Comparison of ENCODE assay signal across 17 cellular contexts in genomic region chr2:204881519-204882111, GRCh38.
DNase-seq lines count a peak whose midpoint lies in the region; ATAC-seq, FAIRE-seq and TF ChIP-seq lines count a peak whose summit lies in the region.
"Had no signal": no experiment of that assay in that cellular context is flagged by ENCODE, and none has a peak within 500 bp of the region (broad histone marks: within the 10 kb centered on the region; RNA-seq: fewer than 3 reads in every experiment).

No MANE protein-coding gene starts in this region.

- no peaks in the 10 kb centered on the region for H3K36me3 Mint-ChIP-seq in activated CD4-positive, alpha-beta T cell treated with anti-CD3 and anti-CD28 coated beads for 36 hours (ENCODE audit: low read depth)
- peaks cover 0 to 4% of the 10 kb centered on the region in 2 donors for H3K36me3 Mint-ChIP-seq in activated naive CD4-positive, alpha-beta T cell treated with anti-CD3 and anti-CD28 coated beads, Interleukin-2, amount 50 U/mL, for 72 hours
- H3K36me3 Mint-ChIP-seq in naive thymus-derived CD4-positive, alpha-beta T cell, result peaks cover 0 to 35% (median 0%) of the 10 kb centered on the region in 5 donors

- no peaks in the 10 kb centered on the region for H3K27me3 ChIP-seq in NT2/D1 (ENCODE audit: insufficient read depth, insufficient read length)
- H3K27me3 ChIP-seq in naive thymus-derived CD4-positive, alpha-beta T cell (ENCODE audit: control insufficient read depth in 2 of 2, insufficient read depth in 2 of 2, low read length in 2 of 2), result no peaks in the 10 kb centered on the region
- H3K27me3 ChIP-seq: body of pancreas, spleen had no signal

- no peak overlapping the region for H3K9ac ChIP-seq in NT2/D1 (ENCODE audit: insufficient read length, low read depth)

- no peak for FAIRE-seq in GM12891 (lab: Jason Lieb, UNC)
- FAIRE-seq: A549, urothelium cell line had no signal

- no peaks in the 10 kb centered on the region for H3K27me3 Mint-ChIP-seq in activated CD4-positive, alpha-beta T cell treated with anti-CD3 and anti-CD28 coated beads for 36 hours
- no peaks in the 10 kb centered on the region for H3K27me3 Mint-ChIP-seq in naive thymus-derived CD4-positive, alpha-beta T cell

- peak; percentile 63 for ATAC-seq in activated CD4-positive, alpha-beta T cell treated with anti-CD3 and anti-CD28 coated beads for 36 hours
- ATAC-seq in activated naive CD4-positive, alpha-beta T cell treated with anti-CD3 and anti-CD28 coated beads, Interleukin-2, amount 50 U/mL, for 72 hours, result peak; percentile 51 to 89
- peak; percentile 38 for ATAC-seq in naive thymus-derived CD4-positive, alpha-beta T cell
- no peak for ATAC-seq in HG03439 (IDR thresholded peaks at IDR 0.05; ENCODE audit: unreplicated experiment)
- ATAC-seq: A549, body of pancreas, psoas muscle had no signal

- no peak for TF ChIP-seq POLR2A in GM12891 (IDR thresholded peaks at IDR 0.05; ENCODE audit: low read depth, low read length)

- H3K4me1 Mint-ChIP-seq in activated CD4-positive, alpha-beta T cell treated with anti-CD3 and anti-CD28 coated beads for 36 hours, result peaks cover 25% of the 10 kb centered on the region
- H3K4me1 Mint-ChIP-seq in naive thymus-derived CD4-positive, alpha-beta T cell, result peaks cover 13 to 63% (median 55%) of the 10 kb centered on the region in 7 donors

- H3K9me3 ChIP-seq in NT2/D1 (ENCODE audit: insufficient read depth, low read length), result no peaks in the 10 kb centered on the region
- no peaks in the 10 kb centered on the region for H3K9me3 ChIP-seq in naive thymus-derived CD4-positive, alpha-beta T cell (ENCODE audit: control insufficient read depth in 2 of 3, low read length in 3 of 3)
- H3K9me3 ChIP-seq: A549, body of pancreas, psoas muscle, spleen had no signal

- CTCF ChIA-PET in activated CD4-positive, alpha-beta T cell treated with anti-CD3 and anti-CD28 coated beads for 36 hours (lab: Charles Lee), result interaction anchor here (0.6 to 2.0 kb wide), 4 partner anchors 11 to 794 kb away, joined by 3 to 10 read pairs (median 4); no protein-coding TSS in a partner anchor
- CTCF ChIA-PET in naive thymus-derived CD4-positive, alpha-beta T cell (lab: Charles Lee), result interaction anchor here (0.7 kb wide), 1 partner anchor 86 kb away, joined by 3 read pairs; no protein-coding TSS in a partner anchor

- peaks cover 4% of the 10 kb centered on the region for H3K9me3 Mint-ChIP-seq in activated CD4-positive, alpha-beta T cell treated with anti-CD3 and anti-CD28 coated beads for 36 hours (ENCODE audit: low read depth)
- H3K9me3 Mint-ChIP-seq in activated naive CD4-positive, alpha-beta T cell treated with anti-CD3 and anti-CD28 coated beads, Interleukin-2, amount 50 U/mL, for 72 hours, result no peaks in the 10 kb centered on the region
- peaks cover 0 to 11% (median 0%) of the 10 kb centered on the region in 11 donors for H3K9me3 Mint-ChIP-seq in naive thymus-derived CD4-positive, alpha-beta T cell

- H3K27ac ChIP-seq in naive thymus-derived CD4-positive, alpha-beta T cell (ENCODE audit: low read depth, low read length), result peak overlapping the region; percentile 51
- H3K27ac ChIP-seq: A549, body of pancreas, C4-2B, psoas muscle, spleen had no signal

- POLR2A ChIA-PET in activated CD4-positive, alpha-beta T cell treated with anti-CD3 and anti-CD28 coated beads for 36 hours (lab: Charles Lee), result no interaction called here
- POLR2A ChIA-PET in naive thymus-derived CD4-positive, alpha-beta T cell (lab: Charles Lee), result interaction anchor here (0.6 to 2.8 kb wide), 6 partner anchors 9 to 132 kb away, joined by 3 to 21 read pairs (median 4); no protein-coding TSS in a partner anchor

- no peaks in the 10 kb centered on the region for H3K4me1 ChIP-seq in NT2/D1 (ENCODE audit: insufficient read depth, insufficient read length)
- H3K4me1 ChIP-seq in naive thymus-derived CD4-positive, alpha-beta T cell (ENCODE audit: control insufficient read depth in 2 of 2, insufficient read depth in 2 of 2, low read length in 2 of 2), result peaks cover 0 to 33% of the 10 kb centered on the region in 2 donors
- H3K4me1 ChIP-seq: A549, body of pancreas, psoas muscle, spleen had no signal

- peak overlapping the region; percentile 29 for H3K27ac Mint-ChIP-seq in activated CD4-positive, alpha-beta T cell treated with anti-CD3 and anti-CD28 coated beads for 36 hours
- no peak overlapping the region for H3K27ac Mint-ChIP-seq in activated naive CD4-positive, alpha-beta T cell treated with anti-CD3 and anti-CD28 coated beads, Interleukin-2, amount 50 U/mL, for 72 hours
- H3K27ac Mint-ChIP-seq in naive thymus-derived CD4-positive, alpha-beta T cell, result peak overlapping the region; percentile 74 to 97 (median 92)

- H3K36me3 ChIP-seq in NT2/D1 (ENCODE audit: insufficient read depth, insufficient read length, low read length), result no peaks in the 10 kb centered on the region
- no peaks in the 10 kb centered on the region for H3K36me3 ChIP-seq in naive thymus-derived CD4-positive, alpha-beta T cell (ENCODE audit: control insufficient read depth in 2 of 3, insufficient read depth in 3 of 3, low read length in 3 of 3)
- H3K36me3 ChIP-seq: spleen had no signal

- no peak overlapping the region for H3K4me3 Mint-ChIP-seq in activated CD4-positive, alpha-beta T cell treated with anti-CD3 and anti-CD28 coated beads for 36 hours
- H3K4me3 Mint-ChIP-seq in naive thymus-derived CD4-positive, alpha-beta T cell, result peak overlapping the region; percentile 12 to 78 (median 72)

- intact Hi-C loops in activated CD4-positive, alpha-beta T cell treated with anti-CD3 and anti-CD28 coated beads for 36 hours (cut with DNase I, micrococcal nuclease), result no loop called here
- intact Hi-C loops in naive thymus-derived CD4-positive, alpha-beta T cell (cut with micrococcal nuclease), result loop anchor here (2.0 kb wide), 2 partner anchors 13 to 67 kb away; no protein-coding TSS in a partner anchor

- H3K4me3 ChIP-seq in NT2/D1 (ENCODE audit: insufficient read length, low read depth), result no peak overlapping the region
- H3K4me3 ChIP-seq in naive thymus-derived CD4-positive, alpha-beta T cell (ENCODE audit: low read length), result peak overlapping the region; percentile 48
- H3K4me3 ChIP-seq: A549, body of pancreas, psoas muscle, spleen had no signal

- peak; percentile 8 for DNase-seq in activated CD4-positive, alpha-beta T cell treated with anti-CD3 and anti-CD28 coated beads for 36 hours
- DNase-seq in activated CD4-positive, alpha-beta T cell treated with anti-CD3 and anti-CD28 coated beads for 48 hours, result no peak
- DNase-seq in NT2/D1 (ENCODE audit: low read depth, low spot score) (peak; percentile 5), iPS-NIHi11 (ENCODE audit: low spot score) (no peak), GM12891 (ENCODE audit: insufficient read length, low spot score) (no peak)
- no peak for DNase-seq in activated naive CD4-positive, alpha-beta T cell treated with anti-CD3 and anti-CD28 coated beads, Interleukin-2, amount 50 U/mL, for 72 hours (ENCODE audit: low spot score in 2 of 2)
- DNase-seq in naive thymus-derived CD4-positive, alpha-beta T cell, result peak in 4 of 9 donors; percentile 13 to 27 (median 22)
- DNase-seq: body of pancreas; GOT3; NCI-H1417 treated with DMSO at 0.1 percent for 48 hours; psoas muscle; spleen; stimulated activated naive CD4-positive, alpha-beta T cell treated with Interleukin-2 at 50 U/mL for 16 hours had no signal

TF ChIP-seq in GM12891, 5 proteins besides CTCF, POLR2A, EP300 and RAD21:
- no peak for TF ChIP-seq SPI1 (IDR thresholded peaks at IDR 0.05; ENCODE audit: low read depth, low read length)
- TF ChIP-seq POLR2AphosphoS5 (IDR thresholded peaks at IDR 0.05; ENCODE audit: low read depth, low read length), result no peak
- TF ChIP-seq PAX5 (IDR thresholded peaks at IDR 0.05; ENCODE audit: insufficient read depth, low read length, severe bottlenecking), result no peak
- no peak for TF ChIP-seq POU2F2 (IDR thresholded peaks at IDR 0.05; ENCODE audit: low read depth, low read length)
- TF ChIP-seq TAF1 (IDR thresholded peaks at IDR 0.05; ENCODE audit: low read depth, low read length), result no peak

Comparison
In these comparisons a context has a peak if more than half of its experiments do, and no peak if none do; other contexts are left out.
1. DNase-seq: peak in activated CD4-positive, alpha-beta T cell treated with anti-CD3 and anti-CD28 coated beads for 36 hours (single experiment) and NT2/D1 (single experiment); none in activated CD4-positive, alpha-beta T cell treated with anti-CD3 and anti-CD28 coated beads for 48 hours (single experiment), activated naive CD4-positive, alpha-beta T cell treated with anti-CD3 and anti-CD28 coated beads, Interleukin-2, amount 50 U/mL, for 72 hours (0 of 2), iPS-NIHi11 (single experiment) and GM12891 (single experiment).
2. H3K27ac Mint-ChIP-seq: peak in activated CD4-positive, alpha-beta T cell treated with anti-CD3 and anti-CD28 coated beads for 36 hours (single experiment) and naive thymus-derived CD4-positive, alpha-beta T cell (9 of 9); none in activated naive CD4-positive, alpha-beta T cell treated with anti-CD3 and anti-CD28 coated beads, Interleukin-2, amount 50 U/mL, for 72 hours (0 of 2).
3. intact Hi-C loops: an anchor here in naive thymus-derived CD4-positive, alpha-beta T cell (2.0 kb wide); none called in activated CD4-positive, alpha-beta T cell treated with anti-CD3 and anti-CD28 coated beads for 36 hours.